23 cellular contexts compared by ENCODE assay signal in the genomic region with DNA sequence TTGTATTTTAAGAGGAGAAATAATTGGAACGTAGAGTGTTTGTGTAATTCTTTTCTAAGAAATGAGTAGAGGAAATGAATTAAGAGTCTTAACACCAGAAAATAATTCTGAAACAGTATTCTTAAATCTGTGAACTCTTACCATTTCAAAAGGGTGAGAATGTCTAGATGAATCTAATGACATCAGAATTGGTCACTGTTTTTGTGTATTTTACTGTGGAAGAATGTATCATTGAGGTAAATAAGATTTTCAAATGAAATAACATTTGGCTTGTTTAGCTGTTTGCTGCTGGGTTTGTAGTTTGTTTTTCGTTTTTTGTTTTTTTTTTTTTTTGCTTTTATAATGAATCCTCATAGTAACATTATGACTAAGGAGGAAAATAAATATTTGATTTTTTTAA.
DNase-seq lines count a peak whose midpoint lies in the region; ATAC-seq, FAIRE-seq and TF ChIP-seq lines count a peak whose summit lies in the region.
"Had no signal": no experiment of that assay in that cellular context is flagged by ENCODE, and none has a peak within 500 bp of the region (broad histone marks: within the 10 kb centered on the region; RNA-seq: fewer than 3 reads in every experiment).

No MANE protein-coding gene starts in this region.

- H3K4me3 ChIP-seq in PC-3 (ENCODE audit: low read length) (peak overlapping the region; percentile 22), osteoblast (ENCODE audit: insufficient read depth, low read length) (no peak overlapping the region)
- H3K4me3 ChIP-seq: A549, MG63 had no signal

- H3K9me3 ChIP-seq in PC-3 (ENCODE audit: low read length) (no peaks in the 10 kb centered on the region), osteoblast (ENCODE audit: low read depth, low read length) (no peaks in the 10 kb centered on the region)
- H3K9me3 ChIP-seq: A549, MG63 had no signal

- H3F3A ChIP-seq in PC-3 (ENCODE audit: low read length, unreplicated experiment) = peaks cover 10% of the 10 kb centered on the region

- H3K9ac ChIP-seq in PC-3 (ENCODE audit: low read length) = peak overlapping the region; percentile 66

- CTCF ChIA-PET in PC-3 (lab: Charles Lee) = interaction anchor here (0.6 kb wide), 1 partner anchor 572 kb away, joined by 3 read pairs; no protein-coding TSS in a partner anchor

- H3K36me3 ChIP-seq in PC-3 (ENCODE audit: low read depth, low read length) (peaks cover 52% of the 10 kb centered on the region), osteoblast (ENCODE audit: insufficient read depth, low read length) (peaks cover 29% of the 10 kb centered on the region)

- H4K20me1 ChIP-seq in PC-3 (ENCODE audit: low read length) (no peaks in the 10 kb centered on the region), osteoblast (ENCODE audit: insufficient read depth, low read length) (no peaks in the 10 kb centered on the region)

- H3K4me2 ChIP-seq in PC-3 (ENCODE audit: low read length) = peak overlapping the region; percentile 60
- no peak overlapping the region for H3K4me2 ChIP-seq in osteoblast (ENCODE audit: insufficient read depth, low read length)
- H3K4me2 ChIP-seq: A549 had no signal

- peak; percentile 24 for ATAC-seq in PC-3
- ATAC-seq: A549 had no signal

- intact Hi-C loops in PC-3 (cut with micrococcal nuclease) = loop anchor here (1.0 kb wide), 1 partner anchor 17 kb away; no protein-coding TSS in a partner anchor

- H2AFZ ChIP-seq in PC-3 (ENCODE audit: low read length) (no peak overlapping the region), osteoblast (ENCODE audit: low read length) (no peak overlapping the region)

- no TSS peak for BruUV-seq in PC-3 (replicated peaks; lab: Mats Ljungman, UMichigan)

- H3K27me3 ChIP-seq in PC-3 (ENCODE audit: low read length) = no peaks in the 10 kb centered on the region
- no peaks in the 10 kb centered on the region for H3K27me3 ChIP-seq in osteoblast (ENCODE audit: insufficient read depth, low read length)
- H3K27me3 ChIP-seq: MG63 had no signal

- DNase-seq in PC-3 (peak; percentile 62), osteoblast (ENCODE audit: insufficient read length, low spot score, missing footprints) (peak; percentile 32), T-helper 1 cell (no peak), NCI-H82 treated with DMSO at 0.1 percent for 48 hours (lab: John Stamatoyannopoulos, UW; ENCODE audit: unreplicated experiment) (no peak), NCI-H187 (lab: John Stamatoyannopoulos, UW) (no peak)
- DNase-seq: C1 segment of cervical spinal cord; CD4-positive, alpha-beta memory T cell; COR-L47; DMS79; H7; KG1; MG63; NCI-H1105 treated with DMSO at 0.1 percent for 48 hours; NCI-H146; NCI-H2029; NCI-H2227 treated with DMSO at 0.1 percent for 48 hours; NCI-H526 treated with DMSO at 0.1 percent for 48 hours; SHP77 had no signal

- peaks cover 33% of the 10 kb centered on the region for H3K4me1 ChIP-seq in PC-3 (ENCODE audit: insufficient read depth, low read length)
- peaks cover 14% of the 10 kb centered on the region for H3K4me1 ChIP-seq in osteoblast (ENCODE audit: insufficient read depth, low read length)
- H3K4me1 ChIP-seq: A549 had no signal

- H3K27ac ChIP-seq in PC-3 (ENCODE audit: low read length) (peak overlapping the region; percentile 93), osteoblast (ENCODE audit: low read depth, low read length) (peak overlapping the region; percentile 73)
- H3K27ac ChIP-seq: A549, RWPE1 had no signal

- H3K79me2 ChIP-seq in PC-3 (ENCODE audit: low read length) (no peaks in the 10 kb centered on the region), osteoblast (ENCODE audit: insufficient read depth, low read length) (no peaks in the 10 kb centered on the region)

- POLR2A ChIA-PET in PC-3 (lab: Charles Lee; ENCODE audit: unreplicated experiment) = no interaction called here

- H3K9me2 ChIP-seq in PC-3 (replicated peaks; ENCODE audit: low read length) = no peaks in the 10 kb centered on the region

- peak; percentile 72 for FAIRE-seq in G401.6 (lab: Jason Lieb, UNC)
- peak; percentile 31 for FAIRE-seq in endometrium (lab: Jason Lieb, UNC)
- FAIRE-seq: A549, GM19239 had no signal

- TF ChIP-seq CTCF in PC-3 (conservative IDR thresholded peaks at IDR 0.05; ENCODE audit: low read depth, low read length) (no peak), osteoblast (IDR thresholded peaks at IDR 0.05; ENCODE audit: extremely low read depth, low read depth, low read length) (no peak)

Comparison
In these comparisons a context has a peak if more than half of its experiments do, and no peak if none do; other contexts are left out.
1. DNase-seq: peak in PC-3 (single experiment) and osteoblast (single experiment); none in T-helper 1 cell (0 of 5), NCI-H82 treated with DMSO at 0.1 percent for 48 hours (single experiment) and NCI-H187 (0 of 2).